Comparison of ENCODE assay signal across 8 cellular contexts in the genomic region with DNA sequence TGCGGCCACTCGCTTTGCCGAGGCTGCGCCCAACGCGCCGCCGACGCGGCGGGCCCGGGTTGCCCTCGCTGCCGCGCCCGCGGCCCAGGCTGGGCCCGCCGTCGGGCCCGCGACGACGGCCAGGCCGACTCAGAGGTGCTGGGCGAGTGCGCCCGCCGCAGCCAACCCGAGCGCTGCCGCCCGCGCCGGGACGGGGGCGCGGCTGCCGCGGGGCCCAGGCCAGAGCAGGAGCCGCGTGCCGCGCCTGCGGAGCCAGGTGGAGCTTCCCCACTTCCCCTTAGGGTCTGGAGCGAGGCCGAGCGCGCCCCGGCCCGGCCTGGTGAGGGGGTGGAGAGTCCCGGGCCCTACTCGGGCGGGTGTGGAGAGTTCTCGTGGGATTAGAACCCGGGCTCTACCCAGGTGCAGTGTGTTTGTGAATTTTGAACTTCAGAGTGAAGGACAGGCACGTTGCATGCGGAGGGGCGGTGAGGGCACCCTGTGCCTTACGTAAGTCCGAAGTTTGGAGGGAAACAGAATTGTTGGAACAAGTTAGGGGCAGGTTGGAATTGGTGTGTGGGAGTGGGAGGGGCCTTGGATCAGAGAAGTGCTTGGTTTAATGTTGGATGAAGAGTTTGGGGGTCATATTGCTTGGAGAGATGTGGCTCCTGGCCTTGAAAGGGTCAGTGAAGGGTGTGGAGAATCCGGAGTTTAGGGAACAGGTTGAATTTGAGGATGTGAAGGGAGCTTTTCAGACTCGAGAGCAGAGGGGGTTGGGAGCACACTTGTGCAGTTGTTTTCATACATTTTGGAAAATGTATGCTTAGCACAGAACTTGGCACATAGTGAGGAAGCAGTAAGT. TPM values are rescaled to one million over a fixed set of nuclear protein-coding genes. Genes with fewer than 3 reads are reported as not detected.
DNase-seq lines count a peak whose midpoint lies in the region; ATAC-seq and TF ChIP-seq lines count a peak whose summit lies in the region.

No MANE protein-coding gene starts in this region.

- TF ChIP-seq POLR2A in GM19099 (IDR thresholded peaks at IDR 0.05; ENCODE audit: extremely low read depth, insufficient read length, low read depth), result peak; percentile 23
- no peak for TF ChIP-seq POLR2A in gastroesophageal sphincter (IDR thresholded peaks at IDR 0.05)

- peak overlapping the region; percentile 90 for H3K4me3 Mint-ChIP-seq in CD4-positive, alpha-beta T cell

- H3K27ac Mint-ChIP-seq in CD4-positive, alpha-beta T cell, result peak overlapping the region; percentile 78

- peaks cover 54% of the 10 kb centered on the region for H3K4me1 Mint-ChIP-seq in CD4-positive, alpha-beta T cell (ENCODE audit: low read depth)

- no peak for TF ChIP-seq CTCF in CD4-positive, alpha-beta T cell (IDR thresholded peaks at IDR 0.05)
- TF ChIP-seq CTCF in gastroesophageal sphincter (IDR thresholded peaks at IDR 0.05), result no peak

- 0 to 1% methylated on average over 4 to 7 of the region's 63 CpGs for WGBS in gastroesophageal sphincter (ENCODE audit: low coverage in 1 of 2), 2 donors
- under 1% methylated on average over 63 of the region's 63 CpGs for WGBS in urinary bladder

- peaks cover 8% of the 10 kb centered on the region for H3K36me3 Mint-ChIP-seq in CD4-positive, alpha-beta T cell (ENCODE audit: low read depth)

- TF ChIP-seq EP300 in gastroesophageal sphincter (IDR thresholded peaks at IDR 0.05), result no peak

- peak; percentile 43 for ATAC-seq in CD4-positive, alpha-beta T cell (ENCODE audit: poor library complexity)
- ATAC-seq in HG03280 (IDR thresholded peaks at IDR 0.05; ENCODE audit: unreplicated experiment), result peak; percentile 58
- peak; percentile 66 for ATAC-seq in gastroesophageal sphincter

- no peaks in the 10 kb centered on the region for H3K36me3 ChIP-seq in gastroesophageal sphincter
- peaks cover 2% of the 10 kb centered on the region for H3K36me3 ChIP-seq in urinary bladder (ENCODE audit: insufficient read depth)

- no peaks in the 10 kb centered on the region for H3K9me3 Mint-ChIP-seq in CD4-positive, alpha-beta T cell

- POLR2A ChIA-PET in CD4-positive, alpha-beta T cell (lab: Charles Lee), result interaction anchor here (0.6 to 2.4 kb wide), 5 partner anchors 34 to 258 kb away, joined by 3 to 14 read pairs (median 4); partner anchors contain the start of genes LIPT2 and NEU3

- H3K4me1 ChIP-seq in gastroesophageal sphincter (peaks cover 5 to 63% (median 19%) of the 10 kb centered on the region in 3 donors), urinary bladder (ENCODE audit: insufficient read depth) (peaks cover 5% of the 10 kb centered on the region)

- CTCF ChIA-PET in CD4-positive, alpha-beta T cell (lab: Charles Lee), result interaction anchor here (3.2 kb wide), 1 partner anchor 9 kb away, joined by 16 read pairs; no protein-coding TSS in a partner anchor

- peak overlapping the region; percentile 63 for H3K27ac ChIP-seq in CD4-positive, alpha-beta T cell (ENCODE audit: low read depth, low read length)
- H3K27ac ChIP-seq in gastroesophageal sphincter (peak overlapping the region; percentile 71 to 97 (median 96)), urinary bladder (ENCODE audit: low read depth) (peak overlapping the region; percentile 91)

- no peaks in the 10 kb centered on the region for H3K27me3 ChIP-seq in CD4-positive, alpha-beta T cell (ENCODE audit: control insufficient read depth, insufficient read depth, low read length)
- H3K27me3 ChIP-seq in gastroesophageal sphincter, result no peaks in the 10 kb centered on the region

- intact Hi-C loops in CD4-positive, alpha-beta T cell (cut with DNase I, micrococcal nuclease), result loop anchor here in 1 of 2 experiments (1.0 to 10.0 kb wide), 7 partner anchors 157 to 1065 kb away; partner anchors contain the start of genes C2CD3, LIPT2, PGM2L1 and POLD3

- peak in 9 of 10 experiments; percentile 5 to 54 (median 25) for DNase-seq in CD4-positive, alpha-beta T cell
- DNase-seq in RKO (ENCODE audit: low spot score), result peak; percentile 65
- peak; percentile 40 for DNase-seq in activated effector memory CD4-positive, alpha-beta T cell treated with Interleukin-2 at 50 U/mL for 16 hours
- DNase-seq in nucleus accumbens (lab: John Stamatoyannopoulos, UW), result peak in 32 of 56 donors; percentile 3 to 71 (median 40)

- H3K4me3 ChIP-seq in gastroesophageal sphincter (peak overlapping the region; percentile 86 to 90), urinary bladder (ENCODE audit: low read depth, low read length) (peak overlapping the region; percentile 96)

- no peaks in the 10 kb centered on the region for H3K9me3 ChIP-seq in CD4-positive, alpha-beta T cell (ENCODE audit: control insufficient read depth, low read length)
- H3K9me3 ChIP-seq in gastroesophageal sphincter, result no peaks in the 10 kb centered on the region

- H3K27me3 Mint-ChIP-seq in CD4-positive, alpha-beta T cell, result no peaks in the 10 kb centered on the region

RNA-seq across cellular contexts. Expression of gene RNF169, which starts 0.7 kb away (rescaled TPM):
- 10 to 100 TPM; 15.2 to 15.5 TPM for total RNA-seq in CD4-positive, alpha-beta T cell
- total RNA-seq in gastroesophageal sphincter (10 to 100 TPM; 26.0 to 31.8 (median 29.3) TPM), urinary bladder (35.8 TPM)
- 6.4 TPM for polyA plus RNA-seq in urinary bladder

RNA-seq across cellular contexts. Expression of gene CHRDL2, which starts 18.1 kb away (rescaled TPM):
- not detected for total RNA-seq in CD4-positive, alpha-beta T cell
- total RNA-seq in gastroesophageal sphincter (10 to 100 TPM in 1 of 4 donors, 1 to 10 TPM in 2, not detected in 1; 1.5 to 13.6 (median 1.7) TPM), urinary bladder (0.69 TPM)
- polyA plus RNA-seq in urinary bladder, result 72.8 TPM

Comparison
In these comparisons a context has a peak if more than half of its experiments do, and no peak if none do; other contexts are left out.
1. Peak in every context shown above with its lines: DNase-seq, ATAC-seq, H3K4me3 ChIP-seq and H3K27ac ChIP-seq.